Comparison of ENCODE assay signal across 8 cellular contexts in the genomic region with DNA sequence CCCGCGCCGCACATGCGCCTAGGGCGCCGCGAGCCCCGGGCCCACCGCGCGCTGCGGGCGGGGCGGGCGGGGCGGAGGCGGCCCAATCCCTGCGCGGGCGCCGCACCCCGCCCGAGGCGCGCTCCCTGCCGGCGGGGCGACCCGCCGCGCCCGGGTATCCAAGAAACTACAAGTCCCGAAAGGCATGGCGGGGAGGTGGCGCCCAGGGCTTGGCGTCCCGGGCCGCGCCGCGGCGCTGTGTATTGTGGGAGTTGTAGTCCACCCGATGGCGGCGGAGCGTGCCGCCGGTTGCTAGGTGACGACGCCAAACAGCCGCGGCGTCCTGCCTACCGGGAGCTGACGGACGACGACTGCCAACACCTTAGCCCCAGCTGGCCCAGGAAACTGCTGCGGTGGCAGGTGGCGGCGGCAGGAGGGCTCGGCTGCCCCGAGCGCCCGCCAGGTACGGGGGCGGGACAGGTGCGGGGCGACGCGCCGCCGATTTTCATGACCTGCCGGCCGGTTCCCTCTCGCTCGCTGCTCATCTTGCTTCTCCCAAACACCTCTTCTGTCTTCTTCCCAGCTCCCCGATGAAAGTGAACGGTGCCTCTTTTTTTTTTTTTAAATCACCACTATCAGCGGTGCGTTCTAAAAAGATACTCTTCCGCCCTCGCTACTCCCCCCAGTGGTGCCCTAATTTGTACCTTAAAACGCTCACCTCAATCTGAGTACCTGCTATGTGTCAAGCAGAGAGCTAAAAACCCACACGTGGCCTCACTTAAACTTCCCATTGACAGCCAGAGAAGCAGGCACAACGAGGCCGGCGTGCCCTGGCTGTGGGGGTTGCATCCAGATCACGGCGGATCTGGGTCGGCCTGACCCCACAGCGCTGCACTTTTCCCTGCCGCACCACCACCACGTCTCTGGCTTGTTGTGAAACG. TPM values are rescaled to one million over a fixed set of nuclear protein-coding genes. Genes with fewer than 3 reads are reported as not detected.
DNase-seq lines count a peak whose midpoint lies in the region; ATAC-seq, FAIRE-seq and TF ChIP-seq lines count a peak whose summit lies in the region.

A gene (plus strand): TSS at position 304 of the 920 bp plus-strand sequence.

- H3K4me3 ChIP-seq in OCI-LY3 (ENCODE audit: low read length) (peak within 1 kb of the TSS; percentile 88), mucosa of descending colon (peak within 1 kb of the TSS; percentile 61)

- ATAC-seq in GM21528 (IDR thresholded peaks at IDR 0.05; ENCODE audit: low FRiP score, unreplicated experiment): peak; percentile 91
- ATAC-seq in mucosa of descending colon: peak; percentile 90

- H3K4me1 ChIP-seq in OCI-LY3 (ENCODE audit: low read length): peaks cover 24% of the 10 kb centered on the region
- H3K4me1 ChIP-seq in mucosa of descending colon (ENCODE audit: low read depth): peaks cover 22% of the 10 kb centered on the region

- H4K20me1 ChIP-seq in OCI-LY3 (ENCODE audit: insufficient read depth, low read length): no peaks in the 10 kb centered on the region

- H3K27me3 ChIP-seq in OCI-LY3 (ENCODE audit: low read depth, low read length): peaks cover 18% of the 10 kb centered on the region

- intact Hi-C loops in mucosa of descending colon (cut with DNase I, micrococcal nuclease): no loop called here

- H3K4me2 ChIP-seq in OCI-LY3 (ENCODE audit: low read length): peak within 1 kb of the TSS; percentile 92

- peak within 1 kb of the TSS; percentile 31; the same call in 1 of the 2 replicates for H2AFZ ChIP-seq in OCI-LY3 (ENCODE audit: low read depth, low read length)

- no peak for FAIRE-seq in D721Med (lab: Jason Lieb, UNC)

- H3K27ac ChIP-seq in OCI-LY3 (ENCODE audit: low read length): no peak within 1 kb of the TSS
- no peak within 1 kb of the TSS for H3K27ac ChIP-seq in epithelial cell of prostate

- no peaks in the 10 kb centered on the region for H3K36me3 ChIP-seq in OCI-LY3 (replicated peaks; ENCODE audit: low read depth, low read length)
- H3K36me3 ChIP-seq in mucosa of descending colon (ENCODE audit: low read depth): no peaks in the 10 kb centered on the region

- peak; percentile 9 for TF ChIP-seq CTCF in D721Med (IDR thresholded peaks at IDR 0.05; ENCODE audit: insufficient read depth, missing control alignments)
- TF ChIP-seq CTCF in OCI-LY3 (IDR thresholded peaks at IDR 0.05; ENCODE audit: low read depth, low read length): peak; percentile 11
- TF ChIP-seq CTCF in mucosa of descending colon (IDR thresholded peaks at IDR 0.05): no peak

- peak within 1 kb of the TSS; percentile 51 for H3K9ac ChIP-seq in OCI-LY3 (ENCODE audit: low read length)

- peak; percentile 87 for DNase-seq in D721Med (ENCODE audit: insufficient read length, low spot score)
- DNase-seq in HuH-7.5 (ENCODE audit: low spot score): peak; percentile 97
- peak; percentile 97 for DNase-seq in activated T-cell treated with anti-CD3 and anti-CD28 coated beads for 24 hours (ENCODE audit: low read depth)
- DNase-seq in epithelial cell of prostate (ENCODE audit: low read depth, low spot score): peak; percentile 80
- peak; percentile 99 for DNase-seq in mucosa of descending colon
- DNase-seq in stimulated activated CD8-positive, alpha-beta memory T cell treated with anti-CD3 and anti-CD28 coated beads, Interleukin-2, amount 100 ng/mL, for 48 hours (ENCODE audit: low read depth in 2 of 2): peak; percentile 98

- no peaks in the 10 kb centered on the region for H3K9me3 ChIP-seq in OCI-LY3 (ENCODE audit: insufficient read depth, low read length)
- no peaks in the 10 kb centered on the region for H3K9me3 ChIP-seq in mucosa of descending colon

- no peaks in the 10 kb centered on the region for H3K79me2 ChIP-seq in OCI-LY3 (ENCODE audit: low read length)

RNA-seq across cellular contexts. Expression of the gene that starts here (rescaled TPM):
- total RNA-seq in mucosa of descending colon: 1 to 10 TPM; 1.2 to 1.3 (median 1.2) TPM
